Comparison of ENCODE assay signal across 7 cellular contexts in the genomic region with DNA sequence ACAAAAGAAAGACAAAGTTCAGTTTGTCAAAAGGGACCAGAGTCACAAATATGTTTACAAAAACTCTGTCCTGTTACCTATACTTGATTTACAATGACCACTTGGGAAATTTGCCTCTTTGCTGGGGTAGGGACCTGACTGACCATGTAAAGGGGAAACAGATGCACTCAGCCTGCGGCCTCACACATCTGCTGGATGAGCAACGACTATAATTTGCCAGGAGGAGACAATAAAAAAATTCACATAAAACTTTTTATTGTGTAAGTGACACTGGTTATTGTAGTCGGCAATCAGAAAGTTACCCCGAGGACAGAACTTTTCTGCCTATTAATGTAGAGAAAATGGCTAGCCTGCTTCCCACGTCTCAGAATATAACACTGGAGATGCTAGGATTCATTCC.
"Had no signal": no experiment of that assay in that cellular context is flagged by ENCODE, and none has a peak within 500 bp of the region (broad histone marks: within the 10 kb centered on the region; RNA-seq: fewer than 3 reads in every experiment).

No MANE protein-coding gene starts in this region.

- ATAC-seq: HCT116 had no signal

- H3K9ac ChIP-seq: GM23248 had no signal

- H3K36me3 ChIP-seq: HAP-1 had no signal

- H3K27ac ChIP-seq: GM23248, HL-60 had no signal

- H3K4me3 ChIP-seq: GM23248, HAP-1 had no signal

- H3K9me3 ChIP-seq: HAP-1 had no signal

- H3K4me1 ChIP-seq: HAP-1 had no signal

- H2AFZ ChIP-seq: GM23248 had no signal

- DNase-seq: GM23248, GOT3, H7, HFFc6 had no signal
